In genomic region chr2:171893824-171894611, GRCh38 we compare ENCODE assay signal across 8 cellular contexts. TPM values are rescaled to one million over a fixed set of nuclear protein-coding genes. Genes with fewer than 3 reads are reported as not detected.
DNase-seq lines count a peak whose midpoint lies in the region; ATAC-seq and TF ChIP-seq lines count a peak whose summit lies in the region.

TSS of gene SLC25A12 (minus strand) at chr2:171894244. CDS start at chr2:171894214, 30 bp downstream.

- peak in 13 of 14 donors; percentile 18 to 82 (median 62) for DNase-seq in C1 segment of cervical spinal cord (lab: John Stamatoyannopoulos, UW)
- peak; percentile 78 for DNase-seq in NCI-H748 treated with DMSO at 0.1 percent for 48 hours (lab: John Stamatoyannopoulos, UW)
- peak; percentile 80 for DNase-seq in activated CD4-positive, alpha-beta memory T cell treated with anti-CD3 and anti-CD28 coated beads, Interleukin-2, amount 10 ng/mL, durations not matched to agents 7 days and 5 days
- DNase-seq in ecto neural progenitor cell (ENCODE audit: low spot score): peak; percentile 80
- DNase-seq in lower leg skin (ENCODE audit: low spot score in 2 of 2): peak; percentile 53 to 92
- DNase-seq in stimulated activated CD4-positive, alpha-beta T cell treated with anti-CD3 and anti-CD28 coated beads, Interleukin-4, amount 100 ng/mL, for 4 hours: peak; percentile 63 to 74

- H3K27ac Mint-ChIP-seq in activated CD4-positive, alpha-beta memory T cell treated with anti-CD3 and anti-CD28 coated beads, Interleukin-2, amount 10 ng/mL, durations not matched to agents 7 days and 5 days: peak within 1 kb of the TSS; percentile 80

- intact Hi-C loops in lower leg skin (cut with DNase I; ENCODE audit: low total_unique reads): no loop called here

- ATAC-seq in GM19328 (IDR thresholded peaks at IDR 0.05; ENCODE audit: unreplicated experiment) (peak; percentile 83), HG03469 (IDR thresholded peaks at IDR 0.05; ENCODE audit: unreplicated experiment) (peak; percentile 69)

- H3K4me1 Mint-ChIP-seq in activated CD4-positive, alpha-beta memory T cell treated with anti-CD3 and anti-CD28 coated beads, Interleukin-2, amount 10 ng/mL, durations not matched to agents 7 days and 5 days: peaks cover 42% of the 10 kb centered on the region

- CTCF ChIA-PET in activated CD4-positive, alpha-beta memory T cell treated with anti-CD3 and anti-CD28 coated beads, Interleukin-2, amount 10 ng/mL, durations not matched to agents 7 days and 5 days (lab: Charles Lee): interaction anchor here (1.0 to 1.8 kb wide), 8 partner anchors 11 to 568 kb away, joined by 3 to 10 read pairs (median 4); partner anchors contain the start of gene HAT1

- peak within 1 kb of the TSS; percentile 98 for H3K4me3 Mint-ChIP-seq in activated CD4-positive, alpha-beta memory T cell treated with anti-CD3 and anti-CD28 coated beads, Interleukin-2, amount 10 ng/mL, durations not matched to agents 7 days and 5 days

- POLR2A ChIA-PET in activated CD4-positive, alpha-beta memory T cell treated with anti-CD3 and anti-CD28 coated beads, Interleukin-2, amount 10 ng/mL, durations not matched to agents 7 days and 5 days (lab: Charles Lee): interaction anchor here (0.6 to 4.4 kb wide), 6 partner anchors 11 to 662 kb away, joined by 3 to 53 read pairs (median 6); partner anchors contain the start of gene HAT1

- H3K4me3 ChIP-seq in lower leg skin (ENCODE audit: low read depth, poor library complexity, severe bottlenecking): peak within 1 kb of the TSS; percentile 83

- H3K36me3 Mint-ChIP-seq in activated CD4-positive, alpha-beta memory T cell treated with anti-CD3 and anti-CD28 coated beads, Interleukin-2, amount 10 ng/mL, durations not matched to agents 7 days and 5 days (ENCODE audit: low read depth): peaks cover 33% of the 10 kb centered on the region

- TF ChIP-seq POLR2A in lower leg skin (IDR thresholded peaks at IDR 0.05): no peak

- H3K9me3 Mint-ChIP-seq in activated CD4-positive, alpha-beta memory T cell treated with anti-CD3 and anti-CD28 coated beads, Interleukin-2, amount 10 ng/mL, durations not matched to agents 7 days and 5 days: no peaks in the 10 kb centered on the region

- TF ChIP-seq CTCF in lower leg skin (IDR thresholded peaks at IDR 0.05): no peak

- peaks cover 1% of the 10 kb centered on the region for H3K27me3 Mint-ChIP-seq in activated CD4-positive, alpha-beta memory T cell treated with anti-CD3 and anti-CD28 coated beads, Interleukin-2, amount 10 ng/mL, durations not matched to agents 7 days and 5 days

- WGBS in lower leg skin, 2 donors: 1% methylated on average over 53 to 63 of the region's 63 CpGs

RNA-seq across cellular contexts. Expression of gene SLC25A12, which starts in this region (rescaled TPM):
- 10 to 100 TPM; 24.1 to 28.1 TPM for total RNA-seq in activated CD4-positive, alpha-beta memory T cell treated with anti-CD3 and anti-CD28 coated beads, Interleukin-2, amount 10 ng/mL, durations not matched to agents 7 days and 5 days
- total RNA-seq in lower leg skin: 10 to 100 TPM; 18.1 to 28.1 (median 25.8) TPM

Comparison
In these comparisons a context has a peak if more than half of its experiments do, and no peak if none do; other contexts are left out.
1. Peak in every context shown above with its lines: DNase-seq, ATAC-seq and H3K4me3 ChIP-seq.